Comparison of ENCODE assay signal across 1 cellular context in genomic region chr1:231724876-231725647, GRCh38.
TF ChIP-seq lines count a peak whose summit lies in the region.

No MANE protein-coding gene starts in this region.

TF ChIP-seq in A549, 52 proteins besides CTCF, POLR2A, EP300 and RAD21 (continued from another document):
- no peak for TF ChIP-seq BCL3 (IDR thresholded peaks at IDR 0.05)
